In the genomic region with DNA sequence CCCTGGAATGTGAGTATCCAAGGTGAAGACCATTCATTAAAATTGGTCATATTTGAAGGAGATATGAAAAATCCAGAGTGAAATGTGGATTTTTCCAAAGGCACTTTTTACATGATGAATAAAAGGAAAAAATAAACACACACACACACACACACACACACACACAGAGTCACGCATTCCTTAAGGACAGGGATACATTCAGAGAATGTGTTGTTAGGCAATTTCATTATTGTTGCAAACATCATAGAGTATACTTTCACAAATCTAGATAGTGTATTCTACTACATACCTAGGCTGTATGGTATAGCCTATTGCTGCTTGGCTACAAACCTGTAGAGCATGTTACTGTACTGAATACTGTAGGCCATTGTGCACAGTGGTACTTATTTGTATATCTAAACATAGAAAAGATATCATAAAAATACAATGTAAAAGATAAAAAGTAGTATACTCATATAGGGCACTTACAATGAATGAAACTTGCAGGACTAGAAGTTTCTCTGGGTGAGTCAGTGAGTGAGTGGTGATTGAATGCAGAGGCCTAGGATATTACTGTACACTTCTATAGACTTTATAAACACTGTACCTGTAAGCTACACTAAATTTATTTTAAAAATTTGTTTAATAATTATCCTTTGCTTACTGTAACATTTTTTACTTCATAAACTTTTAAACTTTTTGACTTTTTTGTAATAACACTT, we compare ENCODE assay signal across 21 cellular contexts.
DNase-seq lines count a peak whose midpoint lies in the region; ATAC-seq and TF ChIP-seq lines count a peak whose summit lies in the region.
"Had no signal": no experiment of that assay in that cellular context is flagged by ENCODE, and none has a peak within 500 bp of the region (broad histone marks: within the 10 kb centered on the region; RNA-seq: fewer than 3 reads in every experiment).

No MANE protein-coding gene starts in this region.

- no peak overlapping the region for H3K4me3 Mint-ChIP-seq in activated naive CD8-positive, alpha-beta T cell treated with anti-CD3 and anti-CD28 coated beads, Interleukin-2, amount 50 U/mL, for 24 hours
- no peak overlapping the region for H3K4me3 Mint-ChIP-seq in activated naive CD8-positive, alpha-beta T cell treated with anti-CD3 and anti-CD28 coated beads for 36 hours
- H3K4me3 Mint-ChIP-seq: CD4-positive, CD25-positive, alpha-beta regulatory T cell had no signal

- no peaks in the 10 kb centered on the region for H3K4me1 ChIP-seq in testis
- H3K4me1 ChIP-seq: A549 had no signal

- no peaks in the 10 kb centered on the region for H3K27me3 Mint-ChIP-seq in activated naive CD8-positive, alpha-beta T cell treated with anti-CD3 and anti-CD28 coated beads, Interleukin-2, amount 50 U/mL, for 24 hours
- no peaks in the 10 kb centered on the region for H3K27me3 Mint-ChIP-seq in activated naive CD8-positive, alpha-beta T cell treated with anti-CD3 and anti-CD28 coated beads for 36 hours
- H3K27me3 Mint-ChIP-seq: CD4-positive, CD25-positive, alpha-beta regulatory T cell had no signal

- ATAC-seq in activated naive CD8-positive, alpha-beta T cell treated with anti-CD3 and anti-CD28 coated beads, Interleukin-2, amount 50 U/mL, for 24 hours, result peak; percentile 33
- ATAC-seq: A549, Panc1, Right ventricle myocardium inferior had no signal

- DNase-seq in activated naive CD8-positive, alpha-beta T cell treated with anti-CD3 and anti-CD28 coated beads, Interleukin-2, amount 50 U/mL, for 24 hours, result no peak
- DNase-seq in activated naive CD8-positive, alpha-beta T cell treated with anti-CD3 and anti-CD28 coated beads for 36 hours, result no peak
- DNase-seq in brain microvascular endothelial cell (peak; percentile 37), iris pigment epithelial cell (ENCODE audit: low read depth) (peak; percentile 48), COR-L47 (lab: John Stamatoyannopoulos, UW) (no peak), testis (no peak), NCI-H1436 treated with DMSO at 0.1 percent for 48 hours (lab: John Stamatoyannopoulos, UW) (no peak), CD1c-positive myeloid dendritic cell (ENCODE audit: extremely low spot score) (no peak)
- DNase-seq: Calu3; CD4-positive, CD25-positive, alpha-beta regulatory T cell; DMS79; H7; NCI-H1092 treated with DMSO at 0.1 percent for 48 hours; NCI-H187 treated with DMSO at 0.1 percent for 48 hours; NCI-H2171; NCI-H446 treated with DMSO at 0.1 percent for 48 hours; NCI-H82 had no signal

- peaks cover 21% of the 10 kb centered on the region for H3K36me3 Mint-ChIP-seq in activated naive CD8-positive, alpha-beta T cell treated with anti-CD3 and anti-CD28 coated beads, Interleukin-2, amount 50 U/mL, for 24 hours (ENCODE audit: low read depth)
- H3K36me3 Mint-ChIP-seq in activated naive CD8-positive, alpha-beta T cell treated with anti-CD3 and anti-CD28 coated beads for 36 hours, result peaks cover 35% of the 10 kb centered on the region

- in situ Hi-C loops in brain microvascular endothelial cell (cut with HindIII; ENCODE audit: low pct_ligation_motif_present, low sequenced_read_pairs), result no loop called here

- intact Hi-C loops in testis (cut with DNase I; ENCODE audit: low total_unique reads), result no loop called here

- H3K36me3 ChIP-seq in brain microvascular endothelial cell (replicated peaks) (no peaks in the 10 kb centered on the region), testis (ENCODE audit: low read depth, missing control alignments) (no peaks in the 10 kb centered on the region)

- H3K9me3 Mint-ChIP-seq in activated naive CD8-positive, alpha-beta T cell treated with anti-CD3 and anti-CD28 coated beads, Interleukin-2, amount 50 U/mL, for 24 hours, result peaks cover 14% of the 10 kb centered on the region
- peaks cover 8% of the 10 kb centered on the region for H3K9me3 Mint-ChIP-seq in activated naive CD8-positive, alpha-beta T cell treated with anti-CD3 and anti-CD28 coated beads for 36 hours

- peaks cover 10% of the 10 kb centered on the region for H3K4me1 Mint-ChIP-seq in activated naive CD8-positive, alpha-beta T cell treated with anti-CD3 and anti-CD28 coated beads, Interleukin-2, amount 50 U/mL, for 24 hours
- H3K4me1 Mint-ChIP-seq in activated naive CD8-positive, alpha-beta T cell treated with anti-CD3 and anti-CD28 coated beads for 36 hours, result peaks cover 5% of the 10 kb centered on the region
- H3K4me1 Mint-ChIP-seq: CD4-positive, CD25-positive, alpha-beta regulatory T cell had no signal

- H3K4me3 ChIP-seq in brain microvascular endothelial cell (ENCODE audit: low read depth, low read length), result no peak overlapping the region
- no peak overlapping the region for H3K4me3 ChIP-seq in testis
- H3K4me3 ChIP-seq: A549 had no signal

- no peak for TF ChIP-seq CTCF in brain microvascular endothelial cell (IDR thresholded peaks at IDR 0.05; ENCODE audit: low read depth, low read length, missing control alignments)
- no peak for TF ChIP-seq CTCF in testis (IDR thresholded peaks at IDR 0.05)

- H3K27me3 ChIP-seq in brain microvascular endothelial cell (replicated peaks), result no peaks in the 10 kb centered on the region
- H3K27me3 ChIP-seq in testis, result no peaks in the 10 kb centered on the region

- no peak overlapping the region for H3K27ac ChIP-seq in brain microvascular endothelial cell
- no peak overlapping the region for H3K27ac ChIP-seq in testis
- H3K27ac ChIP-seq: A549, KMS-11 had no signal

- no peak overlapping the region for H3K27ac Mint-ChIP-seq in activated naive CD8-positive, alpha-beta T cell treated with anti-CD3 and anti-CD28 coated beads, Interleukin-2, amount 50 U/mL, for 24 hours
- H3K27ac Mint-ChIP-seq in activated naive CD8-positive, alpha-beta T cell treated with anti-CD3 and anti-CD28 coated beads for 36 hours, result no peak overlapping the region
- H3K27ac Mint-ChIP-seq: CD4-positive, CD25-positive, alpha-beta regulatory T cell had no signal

- no peaks in the 10 kb centered on the region for H3K9me3 ChIP-seq in testis
- H3K9me3 ChIP-seq: A549 had no signal

- no peak for TF ChIP-seq POLR2A in testis (IDR thresholded peaks at IDR 0.05)

- WGBS in testis, 2 donors, result 100% methylated on average over 1 of the region's 1 CpG

Comparison
In these comparisons a context has a peak if more than half of its experiments do, and no peak if none do; other contexts are left out.
1. DNase-seq: peak in brain microvascular endothelial cell (single experiment) and iris pigment epithelial cell (single experiment); none in activated naive CD8-positive, alpha-beta T cell treated with anti-CD3 and anti-CD28 coated beads, Interleukin-2, amount 50 U/mL, for 24 hours (single experiment), activated naive CD8-positive, alpha-beta T cell treated with anti-CD3 and anti-CD28 coated beads for 36 hours (single experiment), COR-L47 (single experiment), testis (single experiment), NCI-H1436 treated with DMSO at 0.1 percent for 48 hours (single experiment) and CD1c-positive myeloid dendritic cell (single experiment).